Comparison of ENCODE assay signal across 10 cellular contexts in the genomic region with DNA sequence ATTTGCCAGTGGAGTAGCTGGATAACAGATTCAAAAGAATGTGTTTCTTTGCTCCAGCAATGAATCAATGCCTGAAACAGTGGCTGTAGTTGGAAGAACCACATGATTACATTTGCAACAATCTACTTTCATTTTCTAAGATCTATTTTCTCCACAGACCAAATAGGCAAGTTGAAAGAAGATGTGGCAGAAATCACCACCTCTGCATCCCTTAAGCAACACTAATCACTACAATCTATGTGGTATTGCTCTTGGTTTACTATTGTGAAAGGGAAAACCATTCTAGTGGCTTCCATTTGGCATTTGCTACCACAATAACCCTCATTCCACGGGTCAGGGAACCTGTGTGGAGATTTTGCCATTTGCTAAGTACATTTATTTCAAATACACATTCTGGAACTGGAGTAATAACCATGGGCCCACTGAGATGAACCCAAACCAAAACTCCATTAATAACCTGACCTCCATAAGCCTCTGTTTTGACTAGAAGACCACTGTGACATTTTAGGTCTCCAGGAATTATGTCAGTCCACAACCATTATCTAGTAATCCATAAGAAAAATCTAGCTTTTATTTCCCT.
A peak's percentile ranks its signal among the peaks of the same experiment; 100 is the strongest.
DNase-seq lines count a peak whose midpoint lies in the region; ATAC-seq and TF ChIP-seq lines count a peak whose summit lies in the region.
"Had no signal": no experiment of that assay in that cellular context is flagged by ENCODE, and none has a peak within 500 bp of the region (broad histone marks: within the 10 kb centered on the region; RNA-seq: fewer than 3 reads in every experiment).

No MANE protein-coding gene starts in this region.

- H3K4me3 ChIP-seq in PC-9 (no peak overlapping the region), fibroblast of the aortic adventitia (ENCODE audit: low read depth, low read length) (peak overlapping the region; percentile 0), right cardiac atrium (ENCODE audit: low read length) (no peak overlapping the region)

- peak overlapping the region; percentile 58; the same call in 1 of the 2 replicates for H2AFZ ChIP-seq in PC-9

- peak; percentile 20 to 63 for ATAC-seq in natural killer cell treated with Interleukin-12 subunit alpha and Interleukin-12 subunit beta and Interleukin-15 and Interleukin-18, amount 100 ng/mL, for 72 hours
- no peak for ATAC-seq in natural killer cell
- ATAC-seq in right cardiac atrium, result no peak

- H3K4me1 Mint-ChIP-seq in natural killer cell treated with Interleukin-12 subunit alpha and Interleukin-12 subunit beta and Interleukin-15 and Interleukin-18, amount 100 ng/mL, for 72 hours (ENCODE audit: low read depth in 2 of 2), result peaks cover 0 to 4% of the 10 kb centered on the region in 2 donors
- H3K4me1 Mint-ChIP-seq in natural killer cell, result no peaks in the 10 kb centered on the region
- H3K4me1 Mint-ChIP-seq in endothelial cell (ENCODE audit: unreplicated experiment), result no peaks in the 10 kb centered on the region

- no peak overlapping the region for H3K4me2 ChIP-seq in PC-9

- H3K36me3 ChIP-seq in PC-9 (ENCODE audit: low read depth), result no peaks in the 10 kb centered on the region

- H3K9me2 ChIP-seq in PC-9 (ENCODE audit: insufficient read depth), result no peaks in the 10 kb centered on the region

- no TSS peak for BruUV-seq in PC-9 (replicated peaks; lab: Mats Ljungman, UMichigan)

- H3K9me3 Mint-ChIP-seq in natural killer cell treated with Interleukin-12 subunit alpha and Interleukin-12 subunit beta and Interleukin-15 and Interleukin-18, amount 100 ng/mL, for 72 hours, result no peaks in the 10 kb centered on the region
- H3K9me3 Mint-ChIP-seq in natural killer cell, result no peaks in the 10 kb centered on the region
- H3K9me3 Mint-ChIP-seq in endothelial cell (ENCODE audit: unreplicated experiment), result no peaks in the 10 kb centered on the region

- no peaks in the 10 kb centered on the region for H4K20me1 ChIP-seq in PC-9 (ENCODE audit: insufficient read depth)

- H3K27me3 ChIP-seq in PC-9 (ENCODE audit: insufficient read depth, low read depth) (no peaks in the 10 kb centered on the region), right cardiac atrium (ENCODE audit: control insufficient read depth, insufficient read depth) (no peaks in the 10 kb centered on the region)

- H3K27ac ChIP-seq in PC-9 (no peak overlapping the region), right cardiac atrium (ENCODE audit: low read length) (no peak overlapping the region)

- WGBS in right cardiac atrium, result 53% methylated on average over 1 of the region's 1 CpG

- H3K4me3 Mint-ChIP-seq in natural killer cell treated with Interleukin-12 subunit alpha and Interleukin-12 subunit beta and Interleukin-15 and Interleukin-18, amount 100 ng/mL, for 72 hours, result no peak overlapping the region
- H3K4me3 Mint-ChIP-seq in natural killer cell (no peak overlapping the region), endothelial cell (ENCODE audit: unreplicated experiment) (no peak overlapping the region)

- no peak overlapping the region for H3K27ac Mint-ChIP-seq in natural killer cell treated with Interleukin-12 subunit alpha and Interleukin-12 subunit beta and Interleukin-15 and Interleukin-18, amount 100 ng/mL, for 72 hours
- H3K27ac Mint-ChIP-seq in natural killer cell (no peak overlapping the region), endothelial cell (ENCODE audit: unreplicated experiment) (no peak overlapping the region)

- peaks cover 20% of the 10 kb centered on the region for H3F3A ChIP-seq in PC-9 (ENCODE audit: insufficient read depth, low read depth)

- no peaks in the 10 kb centered on the region for H3K9me3 ChIP-seq in PC-9 (ENCODE audit: insufficient read depth, low read depth)
- H3K9me3 ChIP-seq in right cardiac atrium (ENCODE audit: control insufficient read depth, low read length), result no peaks in the 10 kb centered on the region

- CTCF ChIA-PET in PC-9 (lab: Charles Lee), result no interaction called here

- no peaks in the 10 kb centered on the region for H3K79me2 ChIP-seq in PC-9 (ENCODE audit: low read depth)

- POLR2A ChIA-PET in PC-9 (lab: Charles Lee; ENCODE audit: unreplicated experiment), result interaction anchor here (0.6 kb wide), 2 partner anchors 150 to 564 kb away, joined by 3 to 6 read pairs; no protein-coding TSS in a partner anchor

- TF ChIP-seq CTCF in natural killer cell (IDR thresholded peaks at IDR 0.05), result no peak
- no peak for TF ChIP-seq CTCF in PC-9 (conservative IDR thresholded peaks at IDR 0.05)
- no peak for TF ChIP-seq CTCF in fibroblast of the aortic adventitia (IDR thresholded peaks at IDR 0.05; ENCODE audit: insufficient read depth, low read length)
- no peak for TF ChIP-seq CTCF in endothelial cell (IDR thresholded peaks at IDR 0.05; ENCODE audit: unreplicated experiment)

- intact Hi-C loops in natural killer cell (cut with micrococcal nuclease) (no loop called here), PC-9 (cut with micrococcal nuclease; ENCODE audit: unreplicated experiment) (no loop called here), right cardiac atrium (cut with DNase I) (no loop called here)

- no peak for DNase-seq in natural killer cell treated with Interleukin-12 subunit alpha and Interleukin-12 subunit beta and Interleukin-15 and Interleukin-18, amount 100 ng/mL, for 72 hours (ENCODE audit: low spot score)
- no peak for DNase-seq in natural killer cell
- DNase-seq in PC-9, result no peak
- peak; percentile 37 for DNase-seq in fibroblast of the aortic adventitia (ENCODE audit: low read depth)
- no peak for DNase-seq in endothelial cell (ENCODE audit: low spot score)
- no peak for DNase-seq in right cardiac atrium
- no peak for DNase-seq in NCI-H187 (lab: John Stamatoyannopoulos, UW)
- no peak for DNase-seq in NCI-H1694 treated with DMSO at 0.1 percent for 48 hours (lab: John Stamatoyannopoulos, UW)
- DNase-seq: activated CD4-positive, alpha-beta T cell treated with anti-CD3 and anti-CD28 coated beads for 48 hours; NCI-H526 had no signal

- H3K36me3 Mint-ChIP-seq in natural killer cell treated with Interleukin-12 subunit alpha and Interleukin-12 subunit beta and Interleukin-15 and Interleukin-18, amount 100 ng/mL, for 72 hours, result no peaks in the 10 kb centered on the region
- H3K36me3 Mint-ChIP-seq in natural killer cell (no peaks in the 10 kb centered on the region), endothelial cell (ENCODE audit: low read depth, unreplicated experiment) (no peaks in the 10 kb centered on the region)

- H3K4me1 ChIP-seq in PC-9 (replicated peaks; ENCODE audit: insufficient read depth), result peaks cover 27% of the 10 kb centered on the region
- no peaks in the 10 kb centered on the region for H3K4me1 ChIP-seq in right cardiac atrium (ENCODE audit: control insufficient read depth, insufficient read depth, low read length)

- peaks cover 9 to 13% of the 10 kb centered on the region in 2 donors for H3K27me3 Mint-ChIP-seq in natural killer cell treated with Interleukin-12 subunit alpha and Interleukin-12 subunit beta and Interleukin-15 and Interleukin-18, amount 100 ng/mL, for 72 hours
- H3K27me3 Mint-ChIP-seq in natural killer cell (ENCODE audit: low read depth in 2 of 2), result peaks cover 0 to 7% of the 10 kb centered on the region in 2 donors
- no peaks in the 10 kb centered on the region for H3K27me3 Mint-ChIP-seq in endothelial cell (ENCODE audit: unreplicated experiment)

Comparison
In these comparisons a context has a peak if more than half of its experiments do, and no peak if none do; other contexts are left out.
1. ATAC-seq: peak in natural killer cell treated with Interleukin-12 subunit alpha and Interleukin-12 subunit beta and Interleukin-15 and Interleukin-18, amount 100 ng/mL, for 72 hours (2 of 2); none in natural killer cell (0 of 3) and right cardiac atrium (0 of 2).